In the genomic region with DNA sequence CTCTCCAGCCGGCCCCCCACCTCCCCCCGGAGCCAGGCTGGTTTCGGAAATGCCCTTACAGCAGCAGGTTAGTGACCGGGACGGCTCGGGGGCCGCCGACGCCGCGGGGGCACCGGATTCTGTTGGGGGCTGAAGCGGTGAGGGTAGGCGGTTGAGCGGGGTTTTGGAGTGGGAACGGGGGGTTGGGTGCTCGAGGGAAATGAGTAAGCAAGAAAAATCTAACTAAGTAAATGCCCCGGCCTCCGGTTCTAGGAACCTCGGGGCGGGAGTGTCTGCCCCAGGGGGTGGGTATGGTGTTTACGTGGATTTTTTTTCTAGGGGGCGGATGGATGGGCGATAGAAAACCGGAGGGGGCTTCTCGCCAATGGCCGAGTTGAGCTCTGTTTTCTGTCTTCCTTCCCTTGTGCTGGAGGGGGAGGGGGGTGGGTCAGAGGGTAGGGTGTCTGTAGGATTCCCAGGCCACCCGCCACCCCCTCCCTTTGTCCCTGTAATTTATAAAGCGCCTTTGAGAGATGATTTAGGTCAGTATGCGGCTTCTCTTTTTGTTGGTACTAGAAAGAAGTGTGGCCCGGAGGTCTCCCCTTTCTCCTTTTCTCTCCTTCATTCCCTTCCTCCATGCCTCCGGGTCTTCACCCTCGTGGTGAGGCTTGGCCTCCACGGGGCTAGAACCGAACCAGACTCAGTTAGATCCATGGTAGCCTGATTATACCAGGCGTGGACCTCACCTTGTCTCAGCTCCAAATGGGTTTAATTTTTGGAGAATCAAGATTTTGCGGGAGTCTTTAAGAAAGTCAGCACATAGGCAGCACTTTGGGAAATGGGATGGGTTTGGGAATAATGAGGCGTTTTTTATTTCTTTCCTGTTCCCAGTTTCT, we compare ENCODE assay signal across 8 cellular contexts. TPM values are rescaled to one million over a fixed set of nuclear protein-coding genes. Genes with fewer than 3 reads are reported as not detected.
DNase-seq lines count a peak whose midpoint lies in the region.

No MANE protein-coding gene starts in this region.

- H3K9me3 Mint-ChIP-seq in activated naive CD4-positive, alpha-beta T cell treated with anti-CD3 and anti-CD28 coated beads, Interleukin-2, amount 10 ng/mL, durations not matched to agents 7 days and 5 days: no peaks in the 10 kb centered on the region

- peaks cover 27% of the 10 kb centered on the region for H3K36me3 Mint-ChIP-seq in activated naive CD4-positive, alpha-beta T cell treated with anti-CD3 and anti-CD28 coated beads, Interleukin-2, amount 10 ng/mL, durations not matched to agents 7 days and 5 days

- no peaks in the 10 kb centered on the region for H3K27me3 Mint-ChIP-seq in activated naive CD4-positive, alpha-beta T cell treated with anti-CD3 and anti-CD28 coated beads, Interleukin-2, amount 10 ng/mL, durations not matched to agents 7 days and 5 days

- CTCF ChIA-PET in activated naive CD4-positive, alpha-beta T cell treated with anti-CD3 and anti-CD28 coated beads, Interleukin-2, amount 10 ng/mL, durations not matched to agents 7 days and 5 days (lab: Charles Lee): interaction anchor here (0.7 to 3.1 kb wide), 20 partner anchors 10 to 201 kb away, joined by 3 to 32 read pairs (median 5); a partner anchor contains a TSS

- H3K27ac Mint-ChIP-seq in activated naive CD4-positive, alpha-beta T cell treated with anti-CD3 and anti-CD28 coated beads, Interleukin-2, amount 10 ng/mL, durations not matched to agents 7 days and 5 days: peak overlapping the region; percentile 97

- intact Hi-C loops in head of caudate nucleus (cut with DNase I): no loop called here

- H3K4me1 Mint-ChIP-seq in activated naive CD4-positive, alpha-beta T cell treated with anti-CD3 and anti-CD28 coated beads, Interleukin-2, amount 10 ng/mL, durations not matched to agents 7 days and 5 days: peaks cover 64% of the 10 kb centered on the region

- peak overlapping the region; percentile 93 for H3K4me3 Mint-ChIP-seq in activated naive CD4-positive, alpha-beta T cell treated with anti-CD3 and anti-CD28 coated beads, Interleukin-2, amount 10 ng/mL, durations not matched to agents 7 days and 5 days

- DNase-seq in NCI-H1417 (lab: John Stamatoyannopoulos, UW) (peak in 2 of 3 experiments; percentile 76 to 79), NCI-H1417 treated with DMSO at 0.1 percent for 48 hours (lab: John Stamatoyannopoulos, UW) (no peak), HT1080 (ENCODE audit: low read depth) (peak; percentile 66), SK-N-DZ (ENCODE audit: low spot score) (peak; percentile 56), head of caudate nucleus (peak in 34 of 42 donors; percentile 11 to 68 (median 38)), retina (peak; percentile 75), inferior parietal cortex (ENCODE audit: extremely low spot score) (no peak)
- peak; percentile 80 for DNase-seq in activated naive CD4-positive, alpha-beta T cell treated with anti-CD3 and anti-CD28 coated beads, Interleukin-2, amount 10 ng/mL, durations not matched to agents 7 days and 5 days

RNA-seq across cellular contexts. Expression of a gene that starts 2.3 kb away (rescaled TPM):
- total RNA-seq in HT1080 (2014; rRNA removed; shearing (Covaris generic)): 5.5 and 6.7 TPM in 2 replicates
- polyA plus RNA-seq in HT1080 (2015; cell fraction: cytosol; rRNA removed): 17.8 and 21.9 TPM in 2 replicates
- polyA plus RNA-seq in HT1080 (2015; cell fraction: nucleus; rRNA removed): 25.9 and 27.0 TPM in 2 replicates
- polyA plus RNA-seq in SK-N-DZ (2014; cell fraction: cytosol; rRNA removed): 18.2 and 24.1 TPM in 2 replicates
- polyA plus RNA-seq in SK-N-DZ (2014; cell fraction: nucleus; rRNA removed): 35.4 and 46.6 TPM in 2 replicates

Comparison
In these comparisons a context has a peak if more than half of its experiments do, and no peak if none do; other contexts are left out.
1. DNase-seq: peak in NCI-H1417 (2 of 3), HT1080 (single experiment), SK-N-DZ (single experiment), activated naive CD4-positive, alpha-beta T cell treated with anti-CD3 and anti-CD28 coated beads, Interleukin-2, amount 10 ng/mL, durations not matched to agents 7 days and 5 days (single experiment), head of caudate nucleus (34 of 42) and retina (single experiment); none in NCI-H1417 treated with DMSO at 0.1 percent for 48 hours (single experiment) and inferior parietal cortex (single experiment).